In the genomic region with DNA sequence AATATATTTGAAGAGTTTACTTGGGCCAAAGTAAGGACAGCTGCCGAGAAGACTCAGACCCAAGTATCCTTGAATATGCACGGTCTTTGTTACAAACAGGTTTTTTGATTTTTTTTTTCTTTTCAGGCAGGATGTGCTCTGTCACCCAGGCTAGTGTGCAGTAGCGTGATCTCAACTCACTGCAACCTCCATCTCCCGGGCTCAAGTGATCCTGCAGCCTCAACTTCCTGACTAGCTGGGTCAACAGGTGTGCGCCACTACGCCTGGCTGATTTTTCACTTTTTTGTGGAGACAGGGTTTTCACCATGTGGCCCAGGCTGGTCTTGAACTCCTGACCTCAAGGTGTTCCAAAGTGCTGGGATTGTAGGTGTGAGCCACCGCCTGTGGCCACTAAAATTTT, we compare ENCODE assay signal across 18 cellular contexts. TPM values are rescaled to one million over a fixed set of nuclear protein-coding genes. Genes with fewer than 3 reads are reported as not detected.
DNase-seq lines count a peak whose midpoint lies in the region; ATAC-seq, FAIRE-seq and TF ChIP-seq lines count a peak whose summit lies in the region.
"Had no signal": no experiment of that assay in that cellular context is flagged by ENCODE, and none has a peak within 500 bp of the region (broad histone marks: within the 10 kb centered on the region; RNA-seq: fewer than 3 reads in every experiment).

No MANE protein-coding gene starts in this region.

- no peak overlapping the region for H3K4me3 ChIP-seq in CD8-positive, alpha-beta T cell (ENCODE audit: low read depth, low read length)
- H3K4me3 ChIP-seq in KMS-11 (IDR thresholded peaks at IDR 0.05; ENCODE audit: insufficient read depth, low read depth, low read length), result no peak overlapping the region
- H3K4me3 ChIP-seq in effector memory CD4-positive, alpha-beta T cell (ENCODE audit: insufficient read depth, low read depth, low read length, poor library complexity, severe bottlenecking), result no peak overlapping the region
- H3K4me3 ChIP-seq: breast epithelium, coronary artery, lower lobe of right lung, right atrium auricular region had no signal

- peaks cover 97% of the 10 kb centered on the region for H3K79me2 ChIP-seq in KMS-11 (ENCODE audit: insufficient read depth, low read depth)

- no peaks in the 10 kb centered on the region for H3K27me3 ChIP-seq in CD8-positive, alpha-beta T cell (ENCODE audit: insufficient read depth, low read length)
- no peaks in the 10 kb centered on the region for H3K27me3 ChIP-seq in KMS-11 (ENCODE audit: insufficient read depth, low read depth)
- no peaks in the 10 kb centered on the region for H3K27me3 ChIP-seq in effector memory CD4-positive, alpha-beta T cell (replicated peaks; ENCODE audit: control insufficient read depth, insufficient read depth, low read length, poor library complexity, severe bottlenecking)
- H3K27me3 ChIP-seq: breast epithelium, right atrium auricular region had no signal

- TF ChIP-seq POLR2A in GM12892 (IDR thresholded peaks at IDR 0.05; ENCODE audit: low read depth, low read length), result no peak

- H4K20me1 ChIP-seq in KMS-11 (ENCODE audit: insufficient read depth), result peaks cover 14% of the 10 kb centered on the region; the same call in 1 of the 2 replicates

- no peaks in the 10 kb centered on the region for H3K9me3 ChIP-seq in CD8-positive, alpha-beta T cell (ENCODE audit: low read length)
- no peaks in the 10 kb centered on the region for H3K9me3 ChIP-seq in effector memory CD4-positive, alpha-beta T cell (ENCODE audit: control insufficient read depth, low read length)
- H3K9me3 ChIP-seq: breast epithelium, lower lobe of right lung, right atrium auricular region had no signal

- POLR2A ChIA-PET in CD8-positive, alpha-beta T cell (lab: Charles Lee), result no interaction called here

- intact Hi-C loops in CD8-positive, alpha-beta T cell (cut with DNase I, micrococcal nuclease), result no loop called here

- H3K27ac ChIP-seq in CD8-positive, alpha-beta T cell (ENCODE audit: low read depth, low read length), result no peak overlapping the region
- H3K27ac ChIP-seq in KMS-11, result peak overlapping the region; percentile 87
- H3K27ac ChIP-seq in effector memory CD4-positive, alpha-beta T cell (ENCODE audit: insufficient read depth, low read length, poor library complexity, severe bottlenecking), result no peak overlapping the region
- H3K27ac ChIP-seq: breast epithelium, coronary artery, lower lobe of right lung, right atrium auricular region had no signal

- H3K9ac ChIP-seq in KMS-11, result peak overlapping the region; percentile 52; the same call in 1 of the 2 replicates

- H2AFZ ChIP-seq in KMS-11 (ENCODE audit: low read depth), result no peak overlapping the region

- peaks cover 17% of the 10 kb centered on the region for H3K36me3 Mint-ChIP-seq in CD8-positive, alpha-beta T cell
- peaks cover 49% of the 10 kb centered on the region for H3K36me3 Mint-ChIP-seq in effector memory CD8-positive, alpha-beta T cell (ENCODE audit: insufficient read depth)

- peaks cover 59% of the 10 kb centered on the region for H3K4me1 Mint-ChIP-seq in CD8-positive, alpha-beta T cell (ENCODE audit: low read depth)
- H3K4me1 Mint-ChIP-seq in effector memory CD8-positive, alpha-beta T cell (ENCODE audit: low read depth in 2 of 2), result peaks cover 29 to 35% of the 10 kb centered on the region in 2 donors

- peak overlapping the region; percentile 18 for H3K4me3 Mint-ChIP-seq in CD8-positive, alpha-beta T cell
- H3K4me3 Mint-ChIP-seq in effector memory CD8-positive, alpha-beta T cell, result no peak overlapping the region

- ATAC-seq in CD8-positive, alpha-beta T cell, result no peak
- peak; percentile 47 for ATAC-seq in effector memory CD8-positive, alpha-beta T cell (replicated peaks)
- ATAC-seq: activated T-cell treated with anti-CD3 and anti-CD28 coated beads, Interleukin-2, amount 50 U/mL, for 72 hours; lower lobe of right lung; Right ventricle myocardium inferior had no signal

- peak; percentile 72 for FAIRE-seq in GM12892 (lab: Jason Lieb, UNC)
- no peak for FAIRE-seq in HTR-8/SVneo (lab: Jason Lieb, UNC)
- FAIRE-seq: islet of Langerhans had no signal

- H3K4me2 ChIP-seq in KMS-11, result peak overlapping the region; percentile 88

- DNase-seq in CD8-positive, alpha-beta T cell, result no peak
- DNase-seq in GM12892 (ENCODE audit: insufficient read length) (no peak), HTR-8/SVneo (ENCODE audit: insufficient read length, low spot score) (no peak), NCI-H1417 treated with DMSO at 0.1 percent for 48 hours (lab: John Stamatoyannopoulos, UW) (no peak)
- DNase-seq in effector memory CD8-positive, alpha-beta T cell, result no peak
- no peak for DNase-seq in effector memory CD4-positive, alpha-beta T cell
- DNase-seq: activated CD4-positive, alpha-beta T cell treated with anti-CD3 and anti-CD28 coated beads, Interleukin-2, amount 50 U/mL, for 4 hours; activated T-cell treated with anti-CD3 and anti-CD28 coated beads, Interleukin-2, amount 50 U/mL, for 72 hours; Karpas-422; lower lobe of right lung; NCI-H1092 treated with DMSO at 0.1 percent for 48 hours; NCI-H69 had no signal

- CTCF ChIA-PET in CD8-positive, alpha-beta T cell (lab: Charles Lee), result no interaction called here

- H3K4me1 ChIP-seq in CD8-positive, alpha-beta T cell (ENCODE audit: insufficient read depth, low read length), result peaks cover 25% of the 10 kb centered on the region
- peaks cover 90% of the 10 kb centered on the region for H3K4me1 ChIP-seq in KMS-11 (ENCODE audit: low read depth, poor library complexity, severe bottlenecking)
- H3K4me1 ChIP-seq in effector memory CD4-positive, alpha-beta T cell (ENCODE audit: control insufficient read depth, insufficient read depth, low read length, poor library complexity, severe bottlenecking), result no peaks in the 10 kb centered on the region
- H3K4me1 ChIP-seq: breast epithelium, lower lobe of right lung had no signal

- no peaks in the 10 kb centered on the region for H3K9me3 Mint-ChIP-seq in CD8-positive, alpha-beta T cell
- H3K9me3 Mint-ChIP-seq in effector memory CD8-positive, alpha-beta T cell, result no peaks in the 10 kb centered on the region
- H3K9me3 Mint-ChIP-seq: activated T-cell treated with anti-CD3 and anti-CD28 coated beads, Interleukin-2, amount 50 U/mL, for 72 hours had no signal

- no peak for TF ChIP-seq CTCF in CD8-positive, alpha-beta T cell (IDR thresholded peaks at IDR 0.05)
- TF ChIP-seq CTCF in KMS-11 (conservative IDR thresholded peaks at IDR 0.05; ENCODE audit: low read depth, low read length), result no peak

- no peak overlapping the region for H3K27ac Mint-ChIP-seq in CD8-positive, alpha-beta T cell
- H3K27ac Mint-ChIP-seq in effector memory CD8-positive, alpha-beta T cell, result no peak overlapping the region
- H3K27ac Mint-ChIP-seq: activated T-cell treated with anti-CD3 and anti-CD28 coated beads, Interleukin-2, amount 50 U/mL, for 72 hours had no signal

- no peaks in the 10 kb centered on the region for H3K27me3 Mint-ChIP-seq in CD8-positive, alpha-beta T cell (ENCODE audit: low read depth)
- H3K27me3 Mint-ChIP-seq in effector memory CD8-positive, alpha-beta T cell, result no peaks in the 10 kb centered on the region

- H3K36me3 ChIP-seq in CD8-positive, alpha-beta T cell (ENCODE audit: insufficient read depth, low read length), result no peaks in the 10 kb centered on the region
- no peaks in the 10 kb centered on the region for H3K36me3 ChIP-seq in KMS-11 (ENCODE audit: insufficient read depth)
- peaks cover 4% of the 10 kb centered on the region for H3K36me3 ChIP-seq in effector memory CD4-positive, alpha-beta T cell (ENCODE audit: control insufficient read depth, insufficient read depth, low read length)
- H3K36me3 ChIP-seq: breast epithelium, lower lobe of right lung, right atrium auricular region had no signal

RNA-seq across cellular contexts. Expression of a gene that starts 27.4 kb away (rescaled TPM):
- total RNA-seq in CD8-positive, alpha-beta T cell, result 100 to 1,000 TPM; 104 TPM
- polyA plus RNA-seq in GM12892 (2012; ENCODE audit: missing spikeins), result 3.5 TPM
